Comparison of ENCODE assay signal across 27 cellular contexts in the genomic region with DNA sequence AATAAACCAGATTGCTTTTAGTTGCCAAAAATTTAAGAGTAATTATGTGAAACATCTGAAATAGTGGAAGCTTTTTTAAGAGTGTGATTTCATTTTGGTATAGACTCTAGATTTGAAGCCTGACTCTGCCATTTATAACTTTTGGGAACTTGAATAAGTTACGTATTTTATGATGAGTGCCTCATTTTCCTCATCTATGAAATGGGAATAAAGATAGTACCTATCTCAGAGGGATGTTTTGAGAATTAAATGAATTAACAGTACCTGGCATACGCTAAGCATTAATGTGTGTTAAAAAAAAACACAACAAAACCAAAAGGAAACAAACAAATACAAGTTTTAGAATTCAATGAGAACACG. TPM values are rescaled to one million over a fixed set of nuclear protein-coding genes. Genes with fewer than 3 reads are reported as not detected.
"Had no signal": no experiment of that assay in that cellular context is flagged by ENCODE, and none has a peak within 500 bp of the region (broad histone marks: within the 10 kb centered on the region; RNA-seq: fewer than 3 reads in every experiment).

No MANE protein-coding gene starts in this region.

- H3K4me3 ChIP-seq: left lung, lower lobe of right lung, neural progenitor cell, ovary, prostate gland, spleen, thyroid gland, transverse colon, upper lobe of left lung, vagina had no signal

- FAIRE-seq: small intestine had no signal

- H2AFZ ChIP-seq: neural progenitor cell had no signal

- ATAC-seq: left colon; left lung; lower lobe of right lung; natural killer cell; right cardiac atrium; sciatic nerve; stimulated activated effector memory CD8-positive, alpha-beta T cell treated with anti-CD3 and anti-CD28 coated beads, Interleukin-12 subunit alpha, Interleukin-12 subunit beta, amount 100 ng/mL, for 72 hours had no signal

- H3K9me3 ChIP-seq: left lung, lower lobe of right lung, neutrophil, ovary, prostate gland, spleen, thyroid gland, transverse colon, upper lobe of left lung, vagina had no signal

- H3K27ac ChIP-seq: left lung, lower lobe of right lung, neural progenitor cell, neutrophil, ovary, prostate gland, thyroid gland, upper lobe of left lung, vagina had no signal

- H3K36me3 ChIP-seq: left lung, lower lobe of right lung, neural progenitor cell, neutrophil, ovary, prostate gland, spleen, thyroid gland, transverse colon, upper lobe of left lung, vagina had no signal

- H3K27me3 ChIP-seq: left lung, neural progenitor cell, neutrophil, ovary, spleen, thyroid gland, transverse colon, upper lobe of left lung, vagina had no signal

- DNase-seq: hippocampal formation; kidney; left colon; left lung; lower lobe of right lung; mammary epithelial cell; mesenchymal stem cell; naive B cell; natural killer cell; nephron progenitor cell; ovary; retina; right cardiac atrium; small intestine; spleen; stimulated activated CD4-positive, alpha-beta T cell treated with anti-CD3 and anti-CD28 coated beads, Interleukin-4, amount 100 ng/mL, for 24 hours; stimulated activated naive CD4-positive, alpha-beta T cell; substantia nigra; thyroid gland; transverse colon; upper lobe of left lung had no signal

- H3K4me2 ChIP-seq: neural progenitor cell had no signal

- H3K9ac ChIP-seq: neural progenitor cell had no signal

- H3K4me1 ChIP-seq: left lung, lower lobe of right lung, neural progenitor cell, prostate gland, spleen, thyroid gland, transverse colon, upper lobe of left lung, vagina had no signal

RNA-seq across cellular contexts. Expression of gene PRKAR2B, which starts 12.9 kb away (rescaled TPM):
- polyA plus RNA-seq: mammary epithelial cell had no signal
